19 cellular contexts compared by ENCODE assay signal in genomic region chr3:185405243-185405642, GRCh38. TPM values are rescaled to one million over a fixed set of nuclear protein-coding genes. Genes with fewer than 3 reads are reported as not detected.
DNase-seq lines count a peak whose midpoint lies in the region; FAIRE-seq and TF ChIP-seq lines count a peak whose summit lies in the region.
"Had no signal": no experiment of that assay in that cellular context is flagged by ENCODE, and none has a peak within 500 bp of the region (broad histone marks: within the 10 kb centered on the region; RNA-seq: fewer than 3 reads in every experiment).

No MANE protein-coding gene starts in this region.

- no peaks in the 10 kb centered on the region for H3K9me3 ChIP-seq in GM23248 (ENCODE audit: low read depth)
- H3K9me3 ChIP-seq: HAP-1, SK-N-SH had no signal

- H3K9me3 Mint-ChIP-seq in glutamatergic neuron (ENCODE audit: unreplicated experiment), result peaks cover 8% of the 10 kb centered on the region
- H3K9me3 Mint-ChIP-seq in T-helper 2 cell treated with Interferon-gamma antibody and Interleukin-4, amounts not matched to agents 5 μg/mL and 100 μg/mL, for 36 hours, result no peaks in the 10 kb centered on the region
- H3K9me3 Mint-ChIP-seq: GM23338, HFFc6 had no signal

- H3K4me2 ChIP-seq in GM23248 (ENCODE audit: unreplicated experiment), result no peak overlapping the region
- H3K4me2 ChIP-seq: GM23338, SK-N-SH had no signal

- H3K4me3 Mint-ChIP-seq in glutamatergic neuron (ENCODE audit: unreplicated experiment), result peak overlapping the region; percentile 4
- no peak overlapping the region for H3K4me3 Mint-ChIP-seq in T-helper 2 cell treated with Interferon-gamma antibody and Interleukin-4, amounts not matched to agents 5 μg/mL and 100 μg/mL, for 36 hours
- H3K4me3 Mint-ChIP-seq: GM23338, HFFc6 had no signal

- peak overlapping the region; percentile 19 for H3K27ac Mint-ChIP-seq in glutamatergic neuron (ENCODE audit: unreplicated experiment)
- no peak overlapping the region for H3K27ac Mint-ChIP-seq in T-helper 2 cell treated with Interferon-gamma antibody and Interleukin-4, amounts not matched to agents 5 μg/mL and 100 μg/mL, for 36 hours
- H3K27ac Mint-ChIP-seq: GM23338, HFFc6 had no signal

- H3K79me2 ChIP-seq in GM23248 (ENCODE audit: insufficient read depth), result no peaks in the 10 kb centered on the region

- in situ Hi-C loops in GM23248 (cut with MboI), result no loop called here

- no peak for FAIRE-seq in GM12892 (lab: Jason Lieb, UNC)
- FAIRE-seq: G401.6 had no signal

- H3K27me3 ChIP-seq in GM23248 (replicated peaks; ENCODE audit: insufficient read depth), result no peaks in the 10 kb centered on the region

- H3K4me3 ChIP-seq in GM23248, result no peak overlapping the region
- H3K4me3 ChIP-seq: GM23338, HAP-1 had no signal

- DNase-seq in GM23248, result peak; percentile 17
- DNase-seq in glutamatergic neuron, result no peak
- peak; percentile 46 for DNase-seq in superior temporal gyrus (ENCODE audit: extremely low spot score)
- DNase-seq in GM12892 (ENCODE audit: insufficient read length), result no peak
- DNase-seq in T-helper 2 cell treated with Interferon-gamma antibody and Interleukin-4, amounts not matched to agents 5 μg/mL and 100 μg/mL, for 36 hours (ENCODE audit: low spot score), result no peak
- no peak for DNase-seq in NCI-H510A (lab: John Stamatoyannopoulos, UW)
- DNase-seq: HFFc6; NCI-H1048; NCI-H1694; NCI-H2029 treated with DMSO at 0.1 percent for 48 hours; NCI-H748 treated with DMSO at 0.1 percent for 48 hours; NK-92 treated with Interleukin-12 subunit alpha and Interleukin-12 subunit beta, amount 100 ng/mL, for 24 hours; PC-3; SK-N-SH had no signal

- 0 out of 2 replicates have a peak, but pooled peaks cover 9% of the 10 kb centered on the region for H3F3A ChIP-seq in GM23248 (ENCODE audit: insufficient read depth)

- no peak for TF ChIP-seq POLR2A in GM12892 (IDR thresholded peaks at IDR 0.05; ENCODE audit: low read depth, low read length)

- peaks cover 2% of the 10 kb centered on the region for H3K27me3 Mint-ChIP-seq in glutamatergic neuron (ENCODE audit: unreplicated experiment)
- peaks cover 12% of the 10 kb centered on the region for H3K27me3 Mint-ChIP-seq in T-helper 2 cell treated with Interferon-gamma antibody and Interleukin-4, amounts not matched to agents 5 μg/mL and 100 μg/mL, for 36 hours (ENCODE audit: low read depth)

- H3K36me3 Mint-ChIP-seq in glutamatergic neuron (ENCODE audit: unreplicated experiment), result no peaks in the 10 kb centered on the region
- H3K36me3 Mint-ChIP-seq in T-helper 2 cell treated with Interferon-gamma antibody and Interleukin-4, amounts not matched to agents 5 μg/mL and 100 μg/mL, for 36 hours (ENCODE audit: low read depth), result no peaks in the 10 kb centered on the region

- WGBS in GM23248 (ENCODE audit: low coverage in 1 of 2, low lambda C conversion rate in 2 of 2, missing lambda C conversion rate in 2 of 2), 2 experiments, result 72 to 75% methylated on average over 4 of the region's 4 CpGs

- no peak overlapping the region for H3K9ac ChIP-seq in GM23248
- H3K9ac ChIP-seq: SK-N-SH had no signal

- no peaks in the 10 kb centered on the region; the same call in 1 of the 2 replicates for H3K9me2 ChIP-seq in GM23248 (ENCODE audit: insufficient read depth)
- H3K9me2 ChIP-seq: SK-N-SH had no signal

- TF ChIP-seq CTCF in glutamatergic neuron (IDR thresholded peaks at IDR 0.05; ENCODE audit: partially characterized antibody, unreplicated experiment), result no peak

- H3K27ac ChIP-seq in GM23248, result no peak overlapping the region
- peak overlapping the region; percentile 20 for H3K27ac ChIP-seq in angular gyrus (ENCODE audit: low read depth, low read length)
- H3K27ac ChIP-seq: HL-60 had no signal

- H3K36me3 ChIP-seq in GM23248 (ENCODE audit: low read depth), result no peaks in the 10 kb centered on the region
- H3K36me3 ChIP-seq: HAP-1 had no signal

- H4K20me1 ChIP-seq in GM23248 (ENCODE audit: insufficient read depth), result no peaks in the 10 kb centered on the region; the same call in 1 of the 2 replicates

- peaks cover 13% of the 10 kb centered on the region for H3K4me1 ChIP-seq in GM23248 (ENCODE audit: insufficient read depth)

- peaks cover 45% of the 10 kb centered on the region for H3K4me1 Mint-ChIP-seq in glutamatergic neuron (ENCODE audit: low read depth, unreplicated experiment)
- H3K4me1 Mint-ChIP-seq in T-helper 2 cell treated with Interferon-gamma antibody and Interleukin-4, amounts not matched to agents 5 μg/mL and 100 μg/mL, for 36 hours (ENCODE audit: low read depth), result no peaks in the 10 kb centered on the region

- no peak overlapping the region for H2AFZ ChIP-seq in GM23248
- H2AFZ ChIP-seq: GM23338 had no signal

RNA-seq across cellular contexts. Expression of gene MAP3K13, which starts 42.3 kb away (rescaled TPM):
- total RNA-seq in GM23248 (2014; rRNA removed; shearing (Covaris generic)), result 14.8 and 16.7 TPM in 2 replicates
- polyA plus RNA-seq in GM23248 (2016; fragmentation: Nextera tagmentation; extraction: Ambion mirVana), result 45.2 and 52.5 TPM in 2 replicates
- total RNA-seq in glutamatergic neuron (ENCODE audit: unreplicated experiment), result 110 TPM
- 14.8 TPM for polyA plus RNA-seq in GM12892 (2012; ENCODE audit: missing spikeins)

Comparison
In these comparisons a context has a peak if more than half of its experiments do, and no peak if none do; other contexts are left out.
1. DNase-seq: peak in GM23248 (single experiment) and superior temporal gyrus (single experiment); none in glutamatergic neuron (single experiment), GM12892 (single experiment), T-helper 2 cell treated with Interferon-gamma antibody and Interleukin-4, amounts not matched to agents 5 μg/mL and 100 μg/mL, for 36 hours (single experiment) and NCI-H510A (single experiment).